In genomic region chr3:138222888-138223287, GRCh38 we compare ENCODE assay signal across 21 cellular contexts. TPM values are rescaled to one million over a fixed set of nuclear protein-coding genes. Genes with fewer than 3 reads are reported as not detected.
DNase-seq lines count a peak whose midpoint lies in the region; ATAC-seq and TF ChIP-seq lines count a peak whose summit lies in the region.
"Had no signal": no experiment of that assay in that cellular context is flagged by ENCODE, and none has a peak within 500 bp of the region (broad histone marks: within the 10 kb centered on the region; RNA-seq: fewer than 3 reads in every experiment).

No MANE protein-coding gene starts in this region.

- H3K9me3 ChIP-seq in CD4-positive, CD25-positive, alpha-beta regulatory T cell (ENCODE audit: control insufficient read depth in 2 of 2, low read length in 2 of 2), result no peaks in the 10 kb centered on the region
- no peaks in the 10 kb centered on the region for H3K9me3 ChIP-seq in CD8-positive, alpha-beta memory T cell (ENCODE audit: low read length)
- H3K9me3 ChIP-seq in naive thymus-derived CD4-positive, alpha-beta T cell (ENCODE audit: control insufficient read depth in 2 of 3, low read length in 3 of 3), result no peaks in the 10 kb centered on the region
- H3K9me3 ChIP-seq in MG63 (no peaks in the 10 kb centered on the region), lower lobe of right lung (no peaks in the 10 kb centered on the region)
- H3K9me3 ChIP-seq: breast epithelium, colonic mucosa, stomach had no signal

- peaks cover 33% of the 10 kb centered on the region for H3K36me3 Mint-ChIP-seq in CD4-positive, CD25-positive, alpha-beta regulatory T cell
- peaks cover 4 to 62% (median 25%) of the 10 kb centered on the region in 3 donors for H3K36me3 Mint-ChIP-seq in CD8-positive, alpha-beta memory T cell
- H3K36me3 Mint-ChIP-seq in activated CD8-positive, alpha-beta T cell treated with anti-CD3 and anti-CD28 coated beads for 36 hours (ENCODE audit: low read depth), result peaks cover 27% of the 10 kb centered on the region
- H3K36me3 Mint-ChIP-seq in naive thymus-derived CD4-positive, alpha-beta T cell, result peaks cover 10 to 51% (median 22%) of the 10 kb centered on the region in 5 donors

- H3K4me3 ChIP-seq in CD4-positive, CD25-positive, alpha-beta regulatory T cell (ENCODE audit: low read depth, low read length), result no peak overlapping the region
- no peak overlapping the region for H3K4me3 ChIP-seq in CD8-positive, alpha-beta memory T cell (ENCODE audit: low read length)
- no peak overlapping the region for H3K4me3 ChIP-seq in naive thymus-derived CD4-positive, alpha-beta T cell (ENCODE audit: low read length)
- H3K4me3 ChIP-seq in MG63, result no peak overlapping the region
- no peak overlapping the region for H3K4me3 ChIP-seq in lower lobe of right lung
- H3K4me3 ChIP-seq: breast epithelium, colonic mucosa, skin epidermis, stomach had no signal

- CTCF ChIA-PET in CD8-positive, alpha-beta memory T cell (lab: Charles Lee), result no interaction called here
- CTCF ChIA-PET in activated CD8-positive, alpha-beta T cell treated with anti-CD3 and anti-CD28 coated beads for 36 hours (lab: Charles Lee), result interaction anchor here (1.0 to 3.1 kb wide), 3 partner anchors 8 to 42 kb away, joined by 3 to 7 read pairs (median 3); no protein-coding TSS in a partner anchor
- CTCF ChIA-PET in naive thymus-derived CD4-positive, alpha-beta T cell (lab: Charles Lee), result no interaction called here

- peaks cover 24 to 45% (median 33%) of the 10 kb centered on the region in 4 donors for H3K4me1 Mint-ChIP-seq in CD4-positive, CD25-positive, alpha-beta regulatory T cell
- H3K4me1 Mint-ChIP-seq in CD8-positive, alpha-beta memory T cell, result peaks cover 35 to 42% (median 41%) of the 10 kb centered on the region in 3 donors
- peaks cover 40% of the 10 kb centered on the region for H3K4me1 Mint-ChIP-seq in activated CD8-positive, alpha-beta T cell treated with anti-CD3 and anti-CD28 coated beads for 36 hours (ENCODE audit: low read depth)
- peaks cover 29 to 54% (median 46%) of the 10 kb centered on the region in 7 donors for H3K4me1 Mint-ChIP-seq in naive thymus-derived CD4-positive, alpha-beta T cell

- peaks cover 46% of the 10 kb centered on the region for H3K36me3 ChIP-seq in CD4-positive, CD25-positive, alpha-beta regulatory T cell (ENCODE audit: control insufficient read depth, insufficient read depth, low read length)
- peaks cover 40% of the 10 kb centered on the region for H3K36me3 ChIP-seq in CD8-positive, alpha-beta memory T cell (ENCODE audit: insufficient read depth, low read length)
- peaks cover 7 to 46% (median 10%) of the 10 kb centered on the region in 3 experiments for H3K36me3 ChIP-seq in naive thymus-derived CD4-positive, alpha-beta T cell (ENCODE audit: control insufficient read depth in 2 of 3, insufficient read depth in 3 of 3, low read length in 3 of 3)
- peaks cover 47% of the 10 kb centered on the region for H3K36me3 ChIP-seq in MG63
- peaks cover 60% of the 10 kb centered on the region for H3K36me3 ChIP-seq in lower lobe of right lung
- H3K36me3 ChIP-seq: breast epithelium had no signal

- POLR2A ChIA-PET in CD8-positive, alpha-beta memory T cell (lab: Charles Lee), result no interaction called here
- POLR2A ChIA-PET in activated CD8-positive, alpha-beta T cell treated with anti-CD3 and anti-CD28 coated beads for 36 hours (lab: Charles Lee), result interaction anchor here (0.6 kb wide), 1 partner anchor 143 kb away, joined by 3 read pairs; no protein-coding TSS in a partner anchor
- POLR2A ChIA-PET in naive thymus-derived CD4-positive, alpha-beta T cell (lab: Charles Lee), result no interaction called here

- intact Hi-C loops in activated CD8-positive, alpha-beta T cell treated with anti-CD3 and anti-CD28 coated beads for 36 hours (cut with micrococcal nuclease), result no loop called here
- intact Hi-C loops in naive thymus-derived CD4-positive, alpha-beta T cell (cut with micrococcal nuclease), result no loop called here
- intact Hi-C loops in lower lobe of right lung (cut with DNase I), result no loop called here

- peak in 2 of 3 donors; percentile 21 to 44 for DNase-seq in CD4-positive, CD25-positive, alpha-beta regulatory T cell
- DNase-seq in CD8-positive, alpha-beta memory T cell, result peak in 1 of 5 donors; percentile 4
- peak; percentile 6 for DNase-seq in activated CD8-positive, alpha-beta T cell treated with anti-CD3 and anti-CD28 coated beads for 36 hours
- DNase-seq in naive thymus-derived CD4-positive, alpha-beta T cell, result peak in 2 of 9 donors; percentile 2 to 16
- no peak for DNase-seq in DMS79 treated with DMSO at 0.1 percent for 48 hours (lab: John Stamatoyannopoulos, UW)
- DNase-seq in MG63, result no peak
- DNase-seq in lower lobe of right lung, result no peak
- no peak for DNase-seq in NCI-H1694 (lab: John Stamatoyannopoulos, UW)
- DNase-seq: colonic mucosa; midbrain; NCI-H1105; NCI-H2107; NCI-H524; stimulated activated CD4-positive, alpha-beta T cell treated with anti-CD3 and anti-CD28 coated beads, Interleukin-2, amount 100 ng/mL, for 48 hours; stomach had no signal

- TF ChIP-seq CTCF in activated CD8-positive, alpha-beta T cell treated with anti-CD3 and anti-CD28 coated beads for 36 hours (IDR thresholded peaks at IDR 0.05), result no peak
- TF ChIP-seq CTCF in lower lobe of right lung (IDR thresholded peaks at IDR 0.05), result no peak

- no peaks in the 10 kb centered on the region for H3K27me3 ChIP-seq in CD4-positive, CD25-positive, alpha-beta regulatory T cell (ENCODE audit: control insufficient read depth, insufficient read depth, low read length)
- H3K27me3 ChIP-seq in CD8-positive, alpha-beta memory T cell (ENCODE audit: insufficient read depth, low read length, poor library complexity, severe bottlenecking), result no peaks in the 10 kb centered on the region
- no peaks in the 10 kb centered on the region for H3K27me3 ChIP-seq in naive thymus-derived CD4-positive, alpha-beta T cell (ENCODE audit: control insufficient read depth in 2 of 2, insufficient read depth in 2 of 2, low read length in 2 of 2)
- H3K27me3 ChIP-seq in MG63, result no peaks in the 10 kb centered on the region
- H3K27me3 ChIP-seq in lower lobe of right lung (ENCODE audit: low read depth), result no peaks in the 10 kb centered on the region
- H3K27me3 ChIP-seq: breast epithelium, colonic mucosa, stomach had no signal

- ATAC-seq in CD4-positive, CD25-positive, alpha-beta regulatory T cell (ENCODE audit: low read depth in 2 of 2), result peak in 1 of 2 donors; percentile 64
- peak; percentile 73 for ATAC-seq in activated CD8-positive, alpha-beta T cell treated with anti-CD3 and anti-CD28 coated beads for 36 hours
- peak; percentile 34 for ATAC-seq in naive thymus-derived CD4-positive, alpha-beta T cell
- no peak for ATAC-seq in lower lobe of right lung
- ATAC-seq: left lobe of liver, SK-N-SH treated with all-trans-retinoic acid at 6 μM for 48 hours had no signal

- H3K4me3 Mint-ChIP-seq in CD4-positive, CD25-positive, alpha-beta regulatory T cell, result peak overlapping the region in 1 of 4 donors; percentile 1
- H3K4me3 Mint-ChIP-seq in CD8-positive, alpha-beta memory T cell, result no peak overlapping the region
- H3K4me3 Mint-ChIP-seq in activated CD8-positive, alpha-beta T cell treated with anti-CD3 and anti-CD28 coated beads for 36 hours, result no peak overlapping the region
- H3K4me3 Mint-ChIP-seq in naive thymus-derived CD4-positive, alpha-beta T cell, result no peak overlapping the region

- peaks cover 10% of the 10 kb centered on the region for H3K4me1 ChIP-seq in CD4-positive, CD25-positive, alpha-beta regulatory T cell (ENCODE audit: control insufficient read depth, insufficient read depth, low read length, poor library complexity, severe bottlenecking)
- peaks cover 5% of the 10 kb centered on the region for H3K4me1 ChIP-seq in CD8-positive, alpha-beta memory T cell (ENCODE audit: insufficient read depth, low read length)
- H3K4me1 ChIP-seq in naive thymus-derived CD4-positive, alpha-beta T cell (ENCODE audit: control insufficient read depth in 2 of 2, insufficient read depth in 2 of 2, low read length in 2 of 2), result no peaks in the 10 kb centered on the region
- H3K4me1 ChIP-seq in lower lobe of right lung, result peaks cover 32% of the 10 kb centered on the region
- H3K4me1 ChIP-seq: breast epithelium, colonic mucosa had no signal

- no peaks in the 10 kb centered on the region for H3K9me3 Mint-ChIP-seq in CD4-positive, CD25-positive, alpha-beta regulatory T cell
- no peaks in the 10 kb centered on the region for H3K9me3 Mint-ChIP-seq in CD8-positive, alpha-beta memory T cell
- H3K9me3 Mint-ChIP-seq in activated CD8-positive, alpha-beta T cell treated with anti-CD3 and anti-CD28 coated beads for 36 hours, result no peaks in the 10 kb centered on the region
- H3K9me3 Mint-ChIP-seq in naive thymus-derived CD4-positive, alpha-beta T cell, result no peaks in the 10 kb centered on the region

- no peaks in the 10 kb centered on the region for H3K27me3 Mint-ChIP-seq in CD4-positive, CD25-positive, alpha-beta regulatory T cell
- no peaks in the 10 kb centered on the region for H3K27me3 Mint-ChIP-seq in CD8-positive, alpha-beta memory T cell
- H3K27me3 Mint-ChIP-seq in activated CD8-positive, alpha-beta T cell treated with anti-CD3 and anti-CD28 coated beads for 36 hours, result no peaks in the 10 kb centered on the region
- no peaks in the 10 kb centered on the region for H3K27me3 Mint-ChIP-seq in naive thymus-derived CD4-positive, alpha-beta T cell

- H3K27ac ChIP-seq in CD4-positive, CD25-positive, alpha-beta regulatory T cell (ENCODE audit: insufficient read depth, low read length, poor library complexity, severe bottlenecking), result no peak overlapping the region
- no peak overlapping the region for H3K27ac ChIP-seq in CD8-positive, alpha-beta memory T cell (ENCODE audit: low read depth, low read length)
- peak overlapping the region; percentile 8 for H3K27ac ChIP-seq in naive thymus-derived CD4-positive, alpha-beta T cell (ENCODE audit: low read depth, low read length)
- H3K27ac ChIP-seq in lower lobe of right lung, result no peak overlapping the region
- H3K27ac ChIP-seq: breast epithelium, colonic mucosa, KMS-11, RWPE1, skin epidermis had no signal

- H3K27ac Mint-ChIP-seq in CD4-positive, CD25-positive, alpha-beta regulatory T cell, result peak overlapping the region; percentile 33 to 88 (median 78)
- peak overlapping the region in 7 of 8 donors; percentile 16 to 84 (median 76) for H3K27ac Mint-ChIP-seq in CD8-positive, alpha-beta memory T cell
- peak overlapping the region; percentile 87 for H3K27ac Mint-ChIP-seq in activated CD8-positive, alpha-beta T cell treated with anti-CD3 and anti-CD28 coated beads for 36 hours
- H3K27ac Mint-ChIP-seq in naive thymus-derived CD4-positive, alpha-beta T cell, result peak overlapping the region; percentile 5 to 80 (median 47)

RNA-seq across cellular contexts. Expression of gene ARMC8, which starts 35.8 kb away (rescaled TPM):
- total RNA-seq in CD4-positive, CD25-positive, alpha-beta regulatory T cell, result 98.1 TPM
- polyA plus RNA-seq in CD4-positive, CD25-positive, alpha-beta regulatory T cell, result 10 to 100 TPM; 47.2 to 71.2 (median 53.8) TPM
- total RNA-seq in CD8-positive, alpha-beta memory T cell, result 10 to 100 TPM; 43.6 to 47.7 TPM
- polyA plus RNA-seq in CD8-positive, alpha-beta memory T cell, result 54.4 TPM
- total RNA-seq in activated CD8-positive, alpha-beta T cell treated with anti-CD3 and anti-CD28 coated beads for 36 hours, result 10 to 100 TPM; 48.1 to 51.4 TPM
- 10 to 100 TPM; 51.9 to 72.3 (median 67.0) TPM for total RNA-seq in naive thymus-derived CD4-positive, alpha-beta T cell
- polyA plus RNA-seq in naive thymus-derived CD4-positive, alpha-beta T cell, result 10 to 100 TPM; 43.3 to 44.1 TPM
- total RNA-seq in MG63 (2014; rRNA removed; shearing (Covaris generic); ENCODE audit: low replicate concordance), result 30.2 and 38.5 TPM in 2 replicates
- 45.3 TPM for total RNA-seq in lower lobe of right lung

RNA-seq across cellular contexts. Expression of gene DBR1, which starts 48.2 kb away (rescaled TPM):
- total RNA-seq in CD4-positive, CD25-positive, alpha-beta regulatory T cell, result 19.6 TPM
- 10 to 100 TPM; 14.6 to 27.2 (median 18.2) TPM for polyA plus RNA-seq in CD4-positive, CD25-positive, alpha-beta regulatory T cell
- 10 to 100 TPM; 25.6 to 29.0 TPM for total RNA-seq in CD8-positive, alpha-beta memory T cell
- 15.0 TPM for polyA plus RNA-seq in CD8-positive, alpha-beta memory T cell
- 10 to 100 TPM; 21.2 to 22.7 TPM for total RNA-seq in activated CD8-positive, alpha-beta T cell treated with anti-CD3 and anti-CD28 coated beads for 36 hours
- 10 to 100 TPM; 15.4 to 28.2 (median 20.8) TPM for total RNA-seq in naive thymus-derived CD4-positive, alpha-beta T cell
- 10 to 100 TPM; 14.7 to 23.2 TPM for polyA plus RNA-seq in naive thymus-derived CD4-positive, alpha-beta T cell
- 19.2 and 29.5 TPM in 2 replicates for total RNA-seq in MG63 (2014; rRNA removed; shearing (Covaris generic); ENCODE audit: low replicate concordance)
- total RNA-seq in lower lobe of right lung, result 17.5 TPM

Comparison
In these comparisons a context has a peak if more than half of its experiments do, and no peak if none do; other contexts are left out.
1. ATAC-seq: peak in activated CD8-positive, alpha-beta T cell treated with anti-CD3 and anti-CD28 coated beads for 36 hours (single experiment) and naive thymus-derived CD4-positive, alpha-beta T cell (single experiment); none in lower lobe of right lung (0 of 2).
2. DNase-seq: peak in CD4-positive, CD25-positive, alpha-beta regulatory T cell (2 of 3) and activated CD8-positive, alpha-beta T cell treated with anti-CD3 and anti-CD28 coated beads for 36 hours (single experiment); none in DMS79 treated with DMSO at 0.1 percent for 48 hours (single experiment), MG63 (single experiment), lower lobe of right lung (single experiment) and NCI-H1694 (single experiment).
3. Peak in every context shown above with its lines, with median percentiles within 50 percentile points of each other: H3K27ac Mint-ChIP-seq.